Comparison of ENCODE assay signal across 17 cellular contexts in genomic region chr9:69465473-69465872, GRCh38.
"Had no signal": no experiment of that assay in that cellular context is flagged by ENCODE, and none has a peak within 500 bp of the region (broad histone marks: within the 10 kb centered on the region; RNA-seq: fewer than 3 reads in every experiment).

No MANE protein-coding gene starts in this region.

- H3K27ac ChIP-seq: ascending aorta, lower lobe of right lung, skin epidermis, transverse colon had no signal

- H3K4me3 ChIP-seq: ascending aorta, dorsolateral prefrontal cortex, lower lobe of right lung, skin epidermis, transverse colon had no signal

- H3K36me3 ChIP-seq: lower lobe of right lung, transverse colon had no signal

- H3K9me3 Mint-ChIP-seq: activated naive CD4-positive, alpha-beta T cell treated with anti-CD3 and anti-CD28 coated beads for 36 hours; activated naive CD8-positive, alpha-beta T cell treated with anti-CD3 and anti-CD28 coated beads, Interleukin-2, amount 50 U/mL, for 24 hours had no signal

- H3K27ac Mint-ChIP-seq: activated naive CD4-positive, alpha-beta T cell treated with anti-CD3 and anti-CD28 coated beads for 36 hours; activated naive CD8-positive, alpha-beta T cell treated with anti-CD3 and anti-CD28 coated beads, Interleukin-2, amount 50 U/mL, for 24 hours had no signal

- H3K9me3 ChIP-seq: ascending aorta, lower lobe of right lung, transverse colon had no signal

- DNase-seq: activated CD4-positive, alpha-beta T cell treated with anti-CD3 and anti-CD28 coated beads, Interleukin-2, amount 50 U/mL, for 4 hours; activated CD4-positive, CD25-positive, alpha-beta regulatory T cell treated with anti-CD3 and anti-CD28 coated beads, Interleukin-2, amount 50 U/mL, for 72 hours; activated naive CD4-positive, alpha-beta T cell treated with anti-CD3 and anti-CD28 coated beads for 36 hours; activated naive CD8-positive, alpha-beta T cell treated with anti-CD3 and anti-CD28 coated beads, Interleukin-2, amount 50 U/mL, for 24 hours; activated T-cell treated with anti-CD3 and anti-CD28 coated beads for 4 hours; dorsolateral prefrontal cortex; erythroblast; hypothalamus; lower lobe of right lung; stimulated activated CD4-positive, alpha-beta T cell treated with anti-CD3 and anti-CD28 coated beads, Interleukin-15, amount 100 ng/mL, for 24 hours; stimulated activated CD4-positive, alpha-beta T cell treated with anti-CD3 and anti-CD28 coated beads, Interleukin-4, amount 100 ng/mL, for 24 hours; stimulated activated naive CD4-positive, alpha-beta T cell; T-helper 1 cell; T1000; transverse colon had no signal

- H3K4me3 Mint-ChIP-seq: activated naive CD4-positive, alpha-beta T cell treated with anti-CD3 and anti-CD28 coated beads for 36 hours; activated naive CD8-positive, alpha-beta T cell treated with anti-CD3 and anti-CD28 coated beads, Interleukin-2, amount 50 U/mL, for 24 hours had no signal

- H3K27me3 Mint-ChIP-seq: activated naive CD8-positive, alpha-beta T cell treated with anti-CD3 and anti-CD28 coated beads, Interleukin-2, amount 50 U/mL, for 24 hours had no signal

- H3K27me3 ChIP-seq: ascending aorta, dorsolateral prefrontal cortex, transverse colon had no signal

- H3K4me1 Mint-ChIP-seq: activated naive CD8-positive, alpha-beta T cell treated with anti-CD3 and anti-CD28 coated beads, Interleukin-2, amount 50 U/mL, for 24 hours had no signal

- ATAC-seq: activated naive CD8-positive, alpha-beta T cell treated with anti-CD3 and anti-CD28 coated beads, Interleukin-2, amount 50 U/mL, for 24 hours had no signal

- H3K4me1 ChIP-seq: ascending aorta, lower lobe of right lung had no signal
